Comparison of ENCODE assay signal across 21 cellular contexts in genomic region chr2:105468655-105469042, GRCh38.
DNase-seq lines count a peak whose midpoint lies in the region; ATAC-seq lines count a peak whose summit lies in the region.
"Had no signal": no experiment of that assay in that cellular context is flagged by ENCODE, and none has a peak within 500 bp of the region (broad histone marks: within the 10 kb centered on the region; RNA-seq: fewer than 3 reads in every experiment).

No MANE protein-coding gene starts in this region.

- peak overlapping the region; percentile 9 for H3K4me3 Mint-ChIP-seq in activated T-cell treated with anti-CD3 and anti-CD28 coated beads, Interleukin-2, amount 50 U/mL, for 24 hours

- H3K4me1 Mint-ChIP-seq in activated T-cell treated with anti-CD3 and anti-CD28 coated beads, Interleukin-2, amount 50 U/mL, for 24 hours (ENCODE audit: low read depth), result peaks cover 18% of the 10 kb centered on the region

- H2BK120ac ChIP-seq in neuronal stem cell (ENCODE audit: low read depth, low read length), result no peak overlapping the region

- no peak overlapping the region for H2BK15ac ChIP-seq in neuronal stem cell (ENCODE audit: low read length)

- no peak overlapping the region for H2AK5ac ChIP-seq in neuronal stem cell (ENCODE audit: low read depth, low read length)

- no peak overlapping the region for H2BK5ac ChIP-seq in neuronal stem cell (ENCODE audit: low read length)

- H3K36me3 ChIP-seq in neuronal stem cell (replicated peaks in 1 of 2; ENCODE audit: control insufficient read depth in 2 of 2, insufficient read depth in 2 of 2, low read length in 2 of 2), result no peaks in the 10 kb centered on the region
- H3K36me3 ChIP-seq: BLaER1 treated with 17β-estradiol and CSF1 and Interleukin-3, amounts not matched to agents 10 nM and 100 nM; esophagus muscularis mucosa; gastroesophageal sphincter; thoracic aorta had no signal

- no peak overlapping the region for H4K91ac ChIP-seq in neuronal stem cell (ENCODE audit: low read depth, low read length, poor library complexity)

- peak overlapping the region; percentile 81 for H2AFZ ChIP-seq in neuronal stem cell (ENCODE audit: low read length)

- H3K9me3 Mint-ChIP-seq in activated T-cell treated with anti-CD3 and anti-CD28 coated beads, Interleukin-2, amount 50 U/mL, for 24 hours, result no peaks in the 10 kb centered on the region
- H3K9me3 Mint-ChIP-seq in activated naive CD4-positive, alpha-beta T cell treated with anti-CD3 and anti-CD28 coated beads, Interleukin-2, amount 50 U/mL, for 72 hours, result no peaks in the 10 kb centered on the region
- H3K9me3 Mint-ChIP-seq: activated T-helper 2 cell treated with anti-CD3 and anti-CD28 coated beads, Interferon-gamma antibody, Interleukin-2, Interleukin-4, amounts not matched to agents 10 μg/mL and 5 μg/mL and 100 μg/mL, durations not matched to agents 14 hours and 24 hours and 36 hours had no signal

- no peak overlapping the region for H3K4ac ChIP-seq in neuronal stem cell (ENCODE audit: low read length)

- no peak overlapping the region for H3K18ac ChIP-seq in neuronal stem cell (ENCODE audit: low read length)

- H3K4me1 ChIP-seq in neuronal stem cell (ENCODE audit: control insufficient read depth in 2 of 2, insufficient read depth in 1 of 2, low read depth in 1 of 2, low read length in 2 of 2), result peaks cover 1 to 18% of the 10 kb centered on the region in 2 donors
- H3K4me1 ChIP-seq: esophagus muscularis mucosa, gastroesophageal sphincter had no signal

- no peak overlapping the region for H4K8ac ChIP-seq in neuronal stem cell (ENCODE audit: low read depth, low read length)

- no CpG with 5 or more reads among the region's 6 CpGs for WGBS in neuronal stem cell (ENCODE audit: extremely low coverage in 2 of 2, insufficient read length in 2 of 2, insufficient replicate concordance in 1 of 2), 2 donors

- H3K36me3 Mint-ChIP-seq in activated T-cell treated with anti-CD3 and anti-CD28 coated beads, Interleukin-2, amount 50 U/mL, for 24 hours (ENCODE audit: low read depth), result no peaks in the 10 kb centered on the region
- peaks cover 0 to 6% of the 10 kb centered on the region in 2 donors for H3K36me3 Mint-ChIP-seq in activated naive CD4-positive, alpha-beta T cell treated with anti-CD3 and anti-CD28 coated beads, Interleukin-2, amount 50 U/mL, for 72 hours

- H3K4me3 ChIP-seq in neuronal stem cell (ENCODE audit: low read length in 2 of 2), result no peak overlapping the region
- H3K4me3 ChIP-seq: BLaER1 treated with 17β-estradiol and CSF1 and Interleukin-3, amounts not matched to agents 10 nM and 100 nM; esophagus muscularis mucosa; gastroesophageal sphincter; lung; thoracic aorta had no signal

- peak in 1 of 2 donors; percentile 22 for ATAC-seq in activated naive CD4-positive, alpha-beta T cell treated with anti-CD3 and anti-CD28 coated beads, Interleukin-2, amount 50 U/mL, for 72 hours
- ATAC-seq in HG03457 (IDR thresholded peaks at IDR 0.05; ENCODE audit: unreplicated experiment) (no peak), GM19328 (IDR thresholded peaks at IDR 0.05; ENCODE audit: unreplicated experiment) (no peak), HG03159 (IDR thresholded peaks at IDR 0.05; ENCODE audit: unreplicated experiment) (no peak)
- ATAC-seq: gastroesophageal sphincter had no signal

- peak overlapping the region; percentile 50 for H3K23ac ChIP-seq in neuronal stem cell (ENCODE audit: low read depth, low read length, poor library complexity)

- H3K27me3 Mint-ChIP-seq in activated T-cell treated with anti-CD3 and anti-CD28 coated beads, Interleukin-2, amount 50 U/mL, for 24 hours, result peaks cover 3% of the 10 kb centered on the region

- no peak for DNase-seq in activated T-cell treated with anti-CD3 and anti-CD28 coated beads, Interleukin-2, amount 50 U/mL, for 24 hours
- no peak for DNase-seq in activated T-cell treated with anti-CD3 and anti-CD28 coated beads, Interleukin-2, amount 50 U/mL, for 48 hours
- peak; percentile 15 for DNase-seq in ELR (ENCODE audit: low read depth)
- no peak for DNase-seq in activated naive CD4-positive, alpha-beta T cell treated with anti-CD3 and anti-CD28 coated beads, Interleukin-2, amount 50 U/mL, for 72 hours (ENCODE audit: low spot score in 2 of 2)
- DNase-seq in neuronal stem cell (ENCODE audit: low spot score), result no peak
- DNase-seq: activated CD8-positive, alpha-beta memory T cell treated with anti-CD3 and anti-CD28 coated beads for 24 hours; effector memory CD4-positive, alpha-beta T cell; Karpas-422; kidney; NCI-H1092 treated with DMSO at 0.1 percent for 48 hours; NCI-H2029; NCI-H446 had no signal

- no peak overlapping the region for H3K27ac Mint-ChIP-seq in activated T-cell treated with anti-CD3 and anti-CD28 coated beads, Interleukin-2, amount 50 U/mL, for 24 hours
- peak overlapping the region; percentile 39 to 85 for H3K27ac Mint-ChIP-seq in activated naive CD4-positive, alpha-beta T cell treated with anti-CD3 and anti-CD28 coated beads, Interleukin-2, amount 50 U/mL, for 72 hours

- no peak overlapping the region for H3K14ac ChIP-seq in neuronal stem cell (ENCODE audit: low read length)

- H3K79me1 ChIP-seq in neuronal stem cell (ENCODE audit: low read depth, low read length), result no peaks in the 10 kb centered on the region

- no peak overlapping the region for H3K27ac ChIP-seq in neuronal stem cell (replicated peaks; ENCODE audit: low read length)
- H3K27ac ChIP-seq: BLaER1 treated with 17β-estradiol and CSF1 and Interleukin-3, amounts not matched to agents 10 nM and 100 nM; esophagus muscularis mucosa; gastroesophageal sphincter; thoracic aorta had no signal

- no peak overlapping the region for H3K9ac ChIP-seq in neuronal stem cell (ENCODE audit: low read depth, low read length, poor library complexity)
- H3K9ac ChIP-seq: BLaER1 treated with 17β-estradiol and CSF1 and Interleukin-3, amounts not matched to agents 10 nM and 100 nM had no signal

- H3K4me2 ChIP-seq in neuronal stem cell (ENCODE audit: insufficient read depth, low read length, poor library complexity, severe bottlenecking), result no peak overlapping the region
- H3K4me2 ChIP-seq: BLaER1 treated with 17β-estradiol and CSF1 and Interleukin-3, amounts not matched to agents 10 nM and 100 nM had no signal

- H3K9me3 ChIP-seq in neuronal stem cell (replicated peaks in 1 of 2; ENCODE audit: control insufficient read depth in 2 of 2, insufficient read depth in 1 of 2, low read depth in 1 of 2, low read length in 2 of 2), result no peaks in the 10 kb centered on the region
- H3K9me3 ChIP-seq: BLaER1 treated with 17β-estradiol and CSF1 and Interleukin-3, amounts not matched to agents 10 nM and 100 nM; esophagus muscularis mucosa; gastroesophageal sphincter; thoracic aorta had no signal

- H2BK12ac ChIP-seq in neuronal stem cell (ENCODE audit: low read length), result no peak overlapping the region

- H3K27me3 ChIP-seq in neuronal stem cell (ENCODE audit: control insufficient read depth in 3 of 3, insufficient read depth in 3 of 3, low read depth in 1 of 3, low read length in 3 of 3), result no peaks in the 10 kb centered on the region
- H3K27me3 ChIP-seq: BLaER1 treated with 17β-estradiol and CSF1 and Interleukin-3, amounts not matched to agents 10 nM and 100 nM; esophagus muscularis mucosa; gastroesophageal sphincter had no signal
